ENCODE assay signal across 2 cellular contexts in the genomic region with DNA sequence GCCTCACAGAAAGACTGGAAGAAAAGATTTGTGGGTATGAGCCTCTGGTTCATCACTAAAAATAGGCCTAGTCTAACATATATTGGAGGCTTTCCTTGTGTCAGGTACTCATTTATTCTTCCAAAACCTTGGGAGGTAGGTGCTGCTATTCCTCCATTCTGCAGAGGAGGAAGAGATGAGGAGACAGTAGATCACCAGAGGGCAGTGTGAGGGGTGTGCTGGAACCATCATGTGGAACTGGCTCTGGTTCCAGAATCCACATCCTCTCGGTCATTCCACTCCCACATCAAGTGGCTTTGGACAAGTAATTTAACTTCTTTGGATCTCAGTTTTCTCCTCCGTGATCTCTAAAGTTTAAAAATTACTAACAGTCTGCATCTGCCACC.
A peak's percentile ranks its signal among the peaks of the same experiment; 100 is the strongest.
TF ChIP-seq lines count a peak whose summit lies in the region.

No MANE protein-coding gene starts in this region.

TF ChIP-seq in IMR-90, 13 proteins besides CTCF, POLR2A, EP300 and RAD21:
- no peak for TF ChIP-seq MAFK (IDR thresholded peaks at IDR 0.05; ENCODE audit: low read depth, low read length)
- TF ChIP-seq NFE2L2 (IDR thresholded peaks at IDR 0.05; ENCODE audit: low read depth, low read length) = no peak
- TF ChIP-seq RFX5 (IDR thresholded peaks at IDR 0.05; ENCODE audit: low read depth, low read length) = no peak
- TF ChIP-seq MXI1 (IDR thresholded peaks at IDR 0.05; ENCODE audit: borderline replicate concordance, low read depth, low read length) = no peak
- TF ChIP-seq, protein P1, sequence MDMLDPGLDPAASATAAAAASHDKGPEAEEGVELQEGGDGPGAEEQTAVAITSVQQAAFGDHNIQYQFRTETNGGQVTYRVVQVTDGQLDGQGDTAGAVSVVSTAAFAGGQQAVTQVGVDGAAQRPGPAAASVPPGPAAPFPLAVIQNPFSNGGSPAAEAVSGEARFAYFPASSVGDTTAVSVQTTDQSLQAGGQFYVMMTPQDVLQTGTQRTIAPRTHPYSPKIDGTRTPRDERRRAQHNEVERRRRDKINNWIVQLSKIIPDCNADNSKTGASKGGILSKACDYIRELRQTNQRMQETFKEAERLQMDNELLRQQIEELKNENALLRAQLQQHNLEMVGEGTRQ (IDR thresholded peaks at IDR 0.05; ENCODE audit: low read depth, low read length) = no peak
- TF ChIP-seq BHLHE40 (IDR thresholded peaks at IDR 0.05; ENCODE audit: low read depth, low read length) = no peak
- TF ChIP-seq SMC3 (IDR thresholded peaks at IDR 0.05; ENCODE audit: low read depth, low read length) = no peak
- TF ChIP-seq FOS (IDR thresholded peaks at IDR 0.05; ENCODE audit: low read depth, low read length) = no peak
- no peak for TF ChIP-seq CHD1 (IDR thresholded peaks at IDR 0.05; ENCODE audit: low read depth, low read length)
- no peak for TF ChIP-seq CEBPB (IDR thresholded peaks at IDR 0.05; ENCODE audit: low read depth, low read length)
- TF ChIP-seq MAZ (IDR thresholded peaks at IDR 0.05; ENCODE audit: borderline replicate concordance, low read depth, low read length) = no peak
- TF ChIP-seq RCOR1 (IDR thresholded peaks at IDR 0.05; ENCODE audit: insufficient replicate concordance, low read length) = no peak
- TF ChIP-seq, protein P2, sequence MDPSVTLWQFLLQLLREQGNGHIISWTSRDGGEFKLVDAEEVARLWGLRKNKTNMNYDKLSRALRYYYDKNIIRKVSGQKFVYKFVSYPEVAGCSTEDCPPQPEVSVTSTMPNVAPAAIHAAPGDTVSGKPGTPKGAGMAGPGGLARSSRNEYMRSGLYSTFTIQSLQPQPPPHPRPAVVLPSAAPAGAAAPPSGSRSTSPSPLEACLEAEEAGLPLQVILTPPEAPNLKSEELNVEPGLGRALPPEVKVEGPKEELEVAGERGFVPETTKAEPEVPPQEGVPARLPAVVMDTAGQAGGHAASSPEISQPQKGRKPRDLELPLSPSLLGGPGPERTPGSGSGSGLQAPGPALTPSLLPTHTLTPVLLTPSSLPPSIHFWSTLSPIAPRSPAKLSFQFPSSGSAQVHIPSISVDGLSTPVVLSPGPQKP (IDR thresholded peaks at IDR 0.05; ENCODE audit: borderline replicate concordance, low read depth, low read length) = no peak

TF ChIP-seq in liver, 16 proteins besides CTCF, POLR2A, EP300 and RAD21:
- TF ChIP-seq RXRA (IDR thresholded peaks at IDR 0.05) = peak; percentile 15 to 50
- TF ChIP-seq EGR1 (IDR thresholded peaks at IDR 0.05; ENCODE audit: low read depth in 2 of 2) = no peak
